Comparison of ENCODE assay signal across 1 cellular context in genomic region chr5:38265546-38266179, GRCh38.
TF ChIP-seq lines count a peak whose summit lies in the region.

No MANE protein-coding gene starts in this region.

TF ChIP-seq in H1, 55 proteins besides CTCF, POLR2A, EP300 and RAD21 (continued from another document):
- TF ChIP-seq CTBP2 (IDR thresholded peaks at IDR 0.05; ENCODE audit: borderline replicate concordance, insufficient read depth, insufficient read length, low read length) (no peak), POU5F1 (IDR thresholded peaks at IDR 0.05; ENCODE audit: low read depth, low read length) (no peak)
